Comparison of ENCODE assay signal across 19 cellular contexts in genomic region chr11:34819740-34820482, GRCh38.
DNase-seq lines count a peak whose midpoint lies in the region; ATAC-seq, FAIRE-seq and TF ChIP-seq lines count a peak whose summit lies in the region.
"Had no signal": no experiment of that assay in that cellular context is flagged by ENCODE, and none has a peak within 500 bp of the region (broad histone marks: within the 10 kb centered on the region; RNA-seq: fewer than 3 reads in every experiment).

No MANE protein-coding gene starts in this region.

- CTCF ChIA-PET in CD4-positive, alpha-beta T cell (lab: Charles Lee) = no interaction called here

- H3K4me3 ChIP-seq in fibroblast of the aortic adventitia (ENCODE audit: low read depth, low read length) (no peak overlapping the region), kidney (ENCODE audit: low read length in 2 of 2) (no peak overlapping the region)
- H3K4me3 ChIP-seq: GM12878, MG63, SJCRH30 had no signal

- no peak for TF ChIP-seq POLR2A in GM12892 (IDR thresholded peaks at IDR 0.05; ENCODE audit: low read depth, low read length)

- ATAC-seq in CD4-positive, alpha-beta T cell (ENCODE audit: poor library complexity) = peak; percentile 67
- no peak for ATAC-seq in GM19455 (IDR thresholded peaks at IDR 0.05; ENCODE audit: unreplicated experiment)
- ATAC-seq in GM18519 (IDR thresholded peaks at IDR 0.05; ENCODE audit: low FRiP score, unreplicated experiment) = no peak
- ATAC-seq: GM12878 had no signal

- no peaks in the 10 kb centered on the region for H3K9me3 ChIP-seq in CD4-positive, alpha-beta T cell (ENCODE audit: control insufficient read depth, low read length)
- H3K9me3 ChIP-seq in kidney (ENCODE audit: control insufficient read depth in 1 of 2, low read length in 2 of 2) = no peaks in the 10 kb centered on the region
- H3K9me3 ChIP-seq: SJCRH30 had no signal

- intact Hi-C loops in CD4-positive, alpha-beta T cell (cut with DNase I, micrococcal nuclease) = no loop called here
- intact Hi-C loops in kidney (cut with DNase I) = no loop called here

- H3K27me3 Mint-ChIP-seq in CD4-positive, alpha-beta T cell = peaks cover 4% of the 10 kb centered on the region
- H3K27me3 Mint-ChIP-seq in T-helper 2 cell treated with Interferon-gamma antibody and Interleukin-4, amounts not matched to agents 5 μg/mL and 100 μg/mL, for 36 hours (ENCODE audit: low read depth) = peaks cover 21% of the 10 kb centered on the region

- FAIRE-seq in GM12892 (lab: Jason Lieb, UNC) = peak; percentile 5
- FAIRE-seq in kidney (lab: Jason Lieb, UNC) = no peak
- FAIRE-seq: GM12878, GM18507 had no signal

- POLR2A ChIA-PET in CD4-positive, alpha-beta T cell (lab: Charles Lee) = no interaction called here

- H3K36me3 Mint-ChIP-seq in CD4-positive, alpha-beta T cell (ENCODE audit: low read depth) = no peaks in the 10 kb centered on the region
- peaks cover 1% of the 10 kb centered on the region for H3K36me3 Mint-ChIP-seq in T-helper 2 cell treated with Interferon-gamma antibody and Interleukin-4, amounts not matched to agents 5 μg/mL and 100 μg/mL, for 36 hours (ENCODE audit: low read depth)
- H3K36me3 Mint-ChIP-seq: CD8-positive, alpha-beta memory T cell had no signal

- H3K27ac ChIP-seq in CD4-positive, alpha-beta T cell (ENCODE audit: low read depth, low read length) = no peak overlapping the region
- H3K27ac ChIP-seq in kidney (ENCODE audit: low read depth in 2 of 2, low read length in 2 of 2) = no peak overlapping the region
- H3K27ac ChIP-seq: SJCRH30 had no signal

- no peaks in the 10 kb centered on the region for H3K36me3 ChIP-seq in kidney (ENCODE audit: control insufficient read depth in 1 of 2, insufficient read depth in 2 of 2, low read length in 2 of 2)
- H3K36me3 ChIP-seq: MG63, SJCRH30 had no signal

- H3K4me1 ChIP-seq in kidney (ENCODE audit: control insufficient read depth in 1 of 2, insufficient read depth in 1 of 2, low read depth in 1 of 2, low read length in 2 of 2) = peaks cover 0 to 2% of the 10 kb centered on the region in 2 donors
- H3K4me1 ChIP-seq: SJCRH30 had no signal

- H3K9ac ChIP-seq in kidney (ENCODE audit: low read length in 2 of 2) = no peak overlapping the region

- H3K9me3 Mint-ChIP-seq in CD4-positive, alpha-beta T cell = peaks cover 11% of the 10 kb centered on the region
- peaks cover 27% of the 10 kb centered on the region for H3K9me3 Mint-ChIP-seq in T-helper 2 cell treated with Interferon-gamma antibody and Interleukin-4, amounts not matched to agents 5 μg/mL and 100 μg/mL, for 36 hours

- no peak for DNase-seq in CD4-positive, alpha-beta T cell
- DNase-seq in GM12892 (ENCODE audit: insufficient read length) (no peak), fibroblast of the aortic adventitia (ENCODE audit: low read depth) (peak; percentile 7), kidney (no peak), DMS114 treated with DMSO at 0.1 percent for 48 hours (lab: John Stamatoyannopoulos, UW; ENCODE audit: unreplicated experiment) (no peak)
- DNase-seq in T-helper 2 cell treated with Interferon-gamma antibody and Interleukin-4, amounts not matched to agents 5 μg/mL and 100 μg/mL, for 36 hours (ENCODE audit: low spot score) = no peak
- DNase-seq: CD8-positive, alpha-beta memory T cell; GDM1; MG63; NCI-H1105; NCI-H1694 treated with DMSO at 0.1 percent for 48 hours; NCI-H526 treated with DMSO at 0.1 percent for 48 hours; NK-92 treated with Interleukin-12 subunit alpha and Interleukin-12 subunit beta, amount 100 ng/mL, for 24 hours; OCI-M1; SJCRH30 had no signal

- H3K27me3 ChIP-seq in CD4-positive, alpha-beta T cell (ENCODE audit: control insufficient read depth, insufficient read depth, low read length) = no peaks in the 10 kb centered on the region
- H3K27me3 ChIP-seq: MG63, SJCRH30 had no signal

- peaks cover 16% of the 10 kb centered on the region for H3K4me1 Mint-ChIP-seq in CD4-positive, alpha-beta T cell (ENCODE audit: low read depth)
- H3K4me1 Mint-ChIP-seq in T-helper 2 cell treated with Interferon-gamma antibody and Interleukin-4, amounts not matched to agents 5 μg/mL and 100 μg/mL, for 36 hours (ENCODE audit: low read depth) = peaks cover 15% of the 10 kb centered on the region

- no peak overlapping the region for H3K4me3 Mint-ChIP-seq in CD4-positive, alpha-beta T cell
- peak overlapping the region; percentile 37 for H3K4me3 Mint-ChIP-seq in T-helper 2 cell treated with Interferon-gamma antibody and Interleukin-4, amounts not matched to agents 5 μg/mL and 100 μg/mL, for 36 hours
- H3K4me3 Mint-ChIP-seq: CD8-positive, alpha-beta memory T cell had no signal

- H3K27ac Mint-ChIP-seq in CD4-positive, alpha-beta T cell = no peak overlapping the region
- H3K27ac Mint-ChIP-seq in T-helper 2 cell treated with Interferon-gamma antibody and Interleukin-4, amounts not matched to agents 5 μg/mL and 100 μg/mL, for 36 hours = no peak overlapping the region
- H3K27ac Mint-ChIP-seq: CD8-positive, alpha-beta memory T cell had no signal

- TF ChIP-seq CTCF in CD4-positive, alpha-beta T cell (IDR thresholded peaks at IDR 0.05) = no peak
- no peak for TF ChIP-seq CTCF in fibroblast of the aortic adventitia (IDR thresholded peaks at IDR 0.05; ENCODE audit: insufficient read depth, low read length)
- TF ChIP-seq CTCF in kidney (IDR thresholded peaks at IDR 0.05; ENCODE audit: borderline replicate concordance, extremely low read depth, insufficient read depth) = no peak
